11 cellular contexts compared by ENCODE assay signal in genomic region chr1:67166196-67166595, GRCh38. TPM values are rescaled to one million over a fixed set of nuclear protein-coding genes. Genes with fewer than 3 reads are reported as not detected.
A peak's percentile ranks its signal among the peaks of the same experiment; 100 is the strongest.
DNase-seq lines count a peak whose midpoint lies in the region; ATAC-seq and TF ChIP-seq lines count a peak whose summit lies in the region.
"Had no signal": no experiment of that assay in that cellular context is flagged by ENCODE, and none has a peak within 500 bp of the region (broad histone marks: within the 10 kb centered on the region; RNA-seq: fewer than 3 reads in every experiment).

A gene with protein sequence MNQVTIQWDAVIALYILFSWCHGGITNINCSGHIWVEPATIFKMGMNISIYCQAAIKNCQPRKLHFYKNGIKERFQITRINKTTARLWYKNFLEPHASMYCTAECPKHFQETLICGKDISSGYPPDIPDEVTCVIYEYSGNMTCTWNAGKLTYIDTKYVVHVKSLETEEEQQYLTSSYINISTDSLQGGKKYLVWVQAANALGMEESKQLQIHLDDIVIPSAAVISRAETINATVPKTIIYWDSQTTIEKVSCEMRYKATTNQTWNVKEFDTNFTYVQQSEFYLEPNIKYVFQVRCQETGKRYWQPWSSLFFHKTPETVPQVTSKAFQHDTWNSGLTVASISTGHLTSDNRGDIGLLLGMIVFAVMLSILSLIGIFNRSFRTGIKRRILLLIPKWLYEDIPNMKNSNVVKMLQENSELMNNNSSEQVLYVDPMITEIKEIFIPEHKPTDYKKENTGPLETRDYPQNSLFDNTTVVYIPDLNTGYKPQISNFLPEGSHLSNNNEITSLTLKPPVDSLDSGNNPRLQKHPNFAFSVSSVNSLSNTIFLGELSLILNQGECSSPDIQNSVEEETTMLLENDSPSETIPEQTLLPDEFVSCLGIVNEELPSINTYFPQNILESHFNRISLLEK (plus strand): TSS chr1:67166454. CDS start chr1:67168121, 1,667 bp downstream.

- H2BK12ac ChIP-seq in H9 (ENCODE audit: insufficient read length, low read depth, low read length): no peak within 1 kb of the TSS

- H3K36me3 ChIP-seq in HAP-1 (replicated peaks): no peaks in the 10 kb centered on the region
- no peaks in the 10 kb centered on the region for H3K36me3 ChIP-seq in testis (ENCODE audit: low read depth, missing control alignments)

- H2AK5ac ChIP-seq in H9 (ENCODE audit: insufficient read length, low read length): no peak within 1 kb of the TSS

- H3K4me3 Mint-ChIP-seq in activated naive CD8-positive, alpha-beta T cell treated with anti-CD3 and anti-CD28 coated beads for 36 hours: no peak within 1 kb of the TSS
- no peak within 1 kb of the TSS for H3K4me3 Mint-ChIP-seq in H9

- H3K9me3 Mint-ChIP-seq in activated naive CD8-positive, alpha-beta T cell treated with anti-CD3 and anti-CD28 coated beads for 36 hours: no peaks in the 10 kb centered on the region
- H3K9me3 Mint-ChIP-seq in H9: no peaks in the 10 kb centered on the region

- H3K79me1 ChIP-seq in H9 (ENCODE audit: insufficient read depth, low read depth, low read length, poor library complexity, severe bottlenecking): no peaks in the 10 kb centered on the region

- ATAC-seq in GM18499 (IDR thresholded peaks at IDR 0.05; ENCODE audit: insufficient read depth, unreplicated experiment): peak; percentile 81
- ATAC-seq in GM19438 (IDR thresholded peaks at IDR 0.05; ENCODE audit: low read depth, unreplicated experiment): peak; percentile 65
- ATAC-seq in HG03097 (IDR thresholded peaks at IDR 0.05; ENCODE audit: low FRiP score, unreplicated experiment): peak; percentile 62

- intact Hi-C loops in testis (cut with DNase I; ENCODE audit: low total_unique reads): no loop called here

- no peak within 1 kb of the TSS for H3K9ac ChIP-seq in H9 (ENCODE audit: extremely low read depth, insufficient read length, low read length)

- no peaks in the 10 kb centered on the region for H3K9me3 ChIP-seq in H9 (ENCODE audit: control insufficient read depth, low read depth, low read length)
- H3K9me3 ChIP-seq in HAP-1: no peaks in the 10 kb centered on the region
- H3K9me3 ChIP-seq in testis: no peaks in the 10 kb centered on the region

- H3K27ac ChIP-seq in H9 (ENCODE audit: insufficient read length, low read depth, low read length) (no peak within 1 kb of the TSS), testis (no peak within 1 kb of the TSS)
- H3K27ac ChIP-seq: epithelial cell of prostate had no signal

- H2BK120ac ChIP-seq in H9 (ENCODE audit: low read depth, low read length, poor library complexity, severe bottlenecking): no peak within 1 kb of the TSS

- H3K4me3 ChIP-seq in HAP-1 (no peak within 1 kb of the TSS), testis (no peak within 1 kb of the TSS)

- no peak for TF ChIP-seq CTCF in H9 (conservative IDR thresholded peaks at IDR 0.05)
- no peak for TF ChIP-seq CTCF in testis (IDR thresholded peaks at IDR 0.05)

- no CpG with 5 or more reads among the region's 4 CpGs for WGBS in H9 (ENCODE audit: extremely low coverage, insufficient read length, low lambda C conversion rate)
- 85 to 87% methylated on average over 4 of the region's 4 CpGs for WGBS in testis, 2 donors

- no peaks in the 10 kb centered on the region for H3K27me3 ChIP-seq in H9 (ENCODE audit: insufficient read depth, low read length)
- no peaks in the 10 kb centered on the region for H3K27me3 ChIP-seq in HAP-1 (ENCODE audit: low read depth)
- H3K27me3 ChIP-seq in testis: no peaks in the 10 kb centered on the region

- H3K4ac ChIP-seq in H9 (ENCODE audit: low read depth, low read length): no peak within 1 kb of the TSS

- no peak within 1 kb of the TSS for H2BK5ac ChIP-seq in H9 (ENCODE audit: insufficient read length, low read length)

- H2BK15ac ChIP-seq in H9 (ENCODE audit: low read depth, low read length): no peak within 1 kb of the TSS

- no peak within 1 kb of the TSS for H3K23ac ChIP-seq in H9 (ENCODE audit: insufficient read length, low read depth, low read length)

- in situ Hi-C loops in HAP-1 (cut with MboI; ENCODE audit: low sequenced_read_pairs): no loop called here

- peaks cover 3% of the 10 kb centered on the region for H3K27me3 Mint-ChIP-seq in activated naive CD8-positive, alpha-beta T cell treated with anti-CD3 and anti-CD28 coated beads for 36 hours
- H3K27me3 Mint-ChIP-seq in H9 (ENCODE audit: low read depth): no peaks in the 10 kb centered on the region; the same call in none of the 2 replicates

- H3K56ac ChIP-seq in H9 (ENCODE audit: insufficient read length, low read depth, low read length): no peak within 1 kb of the TSS

- peaks cover 3% of the 10 kb centered on the region for H3K36me3 Mint-ChIP-seq in activated naive CD8-positive, alpha-beta T cell treated with anti-CD3 and anti-CD28 coated beads for 36 hours
- H3K36me3 Mint-ChIP-seq in H9 (ENCODE audit: insufficient read depth in 1 of 3, low read depth in 3 of 3): no peaks in the 10 kb centered on the region

- H3K14ac ChIP-seq in H9 (ENCODE audit: insufficient read depth, low read length): no peak within 1 kb of the TSS

- no peak within 1 kb of the TSS for H3K18ac ChIP-seq in H9 (ENCODE audit: insufficient read length, low read depth, low read length)

- H4K20me1 ChIP-seq in H9 (ENCODE audit: control insufficient read depth, insufficient read depth, insufficient read length): no peaks in the 10 kb centered on the region

- H3K4me1 Mint-ChIP-seq in activated naive CD8-positive, alpha-beta T cell treated with anti-CD3 and anti-CD28 coated beads for 36 hours: peaks cover 44% of the 10 kb centered on the region
- no peaks in the 10 kb centered on the region for H3K4me1 Mint-ChIP-seq in H9

- no peak within 1 kb of the TSS for H3T11ph ChIP-seq in H9 (ENCODE audit: low read length)

- H2BK20ac ChIP-seq in H9 (ENCODE audit: low read depth, low read length, poor library complexity, severe bottlenecking): no peak within 1 kb of the TSS

- DNase-seq in activated naive CD8-positive, alpha-beta T cell treated with anti-CD3 and anti-CD28 coated beads for 36 hours: peak; percentile 23
- DNase-seq in H9 (no peak), HAP-1 (ENCODE audit: low spot score in 2 of 2) (no peak), testis (no peak), iPS-NIHi7 (ENCODE audit: extremely low spot score) (no peak)

- H3K4me2 ChIP-seq in H9 (ENCODE audit: insufficient read depth, insufficient read length, low read length): no peak within 1 kb of the TSS

- no peaks in the 10 kb centered on the region for H3K23me2 ChIP-seq in H9 (ENCODE audit: insufficient read length, low read depth, low read length, poor library complexity, severe bottlenecking)

- H3K4me1 ChIP-seq in H9 (ENCODE audit: insufficient read depth, low read length): no peaks in the 10 kb centered on the region
- no peaks in the 10 kb centered on the region for H3K4me1 ChIP-seq in HAP-1
- no peaks in the 10 kb centered on the region for H3K4me1 ChIP-seq in testis

- H4K8ac ChIP-seq in H9 (replicated peaks; ENCODE audit: insufficient read length, low read depth, low read length): no peak within 1 kb of the TSS

- no peak within 1 kb of the TSS for H4K5ac ChIP-seq in H9 (ENCODE audit: insufficient read length, low read depth, low read length)

- H3K79me2 ChIP-seq in H9 (ENCODE audit: insufficient read depth, low read length): no peaks in the 10 kb centered on the region

- H2AFZ ChIP-seq in H9 (ENCODE audit: low read length): no peak within 1 kb of the TSS

- peak within 1 kb of the TSS; percentile 4 for H3K27ac Mint-ChIP-seq in activated naive CD8-positive, alpha-beta T cell treated with anti-CD3 and anti-CD28 coated beads for 36 hours
- H3K27ac Mint-ChIP-seq in H9: no peak within 1 kb of the TSS

- no peak within 1 kb of the TSS for H4K91ac ChIP-seq in H9 (ENCODE audit: insufficient read length, low read depth, low read length)

- TF ChIP-seq POLR2A in testis (IDR thresholded peaks at IDR 0.05): no peak

RNA-seq across cellular contexts. Expression of the gene that starts here (rescaled TPM):
- total RNA-seq in activated naive CD8-positive, alpha-beta T cell treated with anti-CD3 and anti-CD28 coated beads for 36 hours: under 1 TPM in 1 of 2 experiments, not detected in 1; 0.08 TPM
- total RNA-seq in H9 (2021): not detected in 2 replicates
- 1 to 10 TPM; 2.2 to 2.6 TPM for total RNA-seq in testis
- 1.5 TPM for polyA plus RNA-seq in testis (ENCODE audit: insufficient read depth, low read depth, low replicate concordance)
- total RNA-seq: myocyte, NCI-H460 had no signal

Comparison
In these comparisons a context has a peak if more than half of its experiments do, and no peak if none do; other contexts are left out.
1. Peak in DNase-seq in activated naive CD8-positive, alpha-beta T cell treated with anti-CD3 and anti-CD28 coated beads for 36 hours; RNA of the gene not detected or under 1 TPM.